Comparison of ENCODE assay signal across 23 cellular contexts in genomic region chr3:161231861-161232260, GRCh38. TPM values are rescaled to one million over a fixed set of nuclear protein-coding genes. Genes with fewer than 3 reads are reported as not detected.
DNase-seq lines count a peak whose midpoint lies in the region; ATAC-seq, FAIRE-seq and TF ChIP-seq lines count a peak whose summit lies in the region.
"Had no signal": no experiment of that assay in that cellular context is flagged by ENCODE, and none has a peak within 500 bp of the region (broad histone marks: within the 10 kb centered on the region; RNA-seq: fewer than 3 reads in every experiment).

No MANE protein-coding gene starts in this region.

- H3K9me3 ChIP-seq in mammary epithelial cell (replicated peaks; ENCODE audit: insufficient read depth, low read length) (no peaks in the 10 kb centered on the region), breast epithelium (no peaks in the 10 kb centered on the region), K562 (replicated peaks; ENCODE audit: control insufficient read depth, insufficient read depth, low read depth, low read length) (no peaks in the 10 kb centered on the region)

- no peak for TF ChIP-seq EP300 in K562 (IDR thresholded peaks at IDR 0.05; ENCODE audit: low read length)

- no peak for FAIRE-seq in K562 (lab: Jason Lieb, UNC)
- FAIRE-seq: G401.6, GM12891 had no signal

- in situ Hi-C loops in mammary epithelial cell (cut with MboI; ENCODE audit: low sequenced_read_pairs in 2 of 2) = no loop called here
- in situ Hi-C loops in K562 (cut with MboI) = loop anchor here (25.0 kb wide), 1 partner anchor 1020 kb away; no protein-coding TSS in a partner anchor

- DNase-seq in mammary epithelial cell (peak; percentile 62), breast epithelium (ENCODE audit: low spot score in 2 of 2) (no peak), M059J (ENCODE audit: low read depth) (peak; percentile 34), K562 (ENCODE audit: extremely low read depth in 1 of 4, low spot score in 3 of 4) (no peak), MV-4-11 (lab: John Stamatoyannopoulos, UW) (no peak), GDM1 (lab: John Stamatoyannopoulos, UW) (no peak), WTC11 (ENCODE audit: low spot score) (no peak)
- DNase-seq: 8988T, Calu3, H9, HFFc6, Karpas-422, NCI-H1105 treated with DMSO at 0.1 percent for 48 hours, NCI-H146, NCI-H1930, NCI-H2107, NCI-H524, NCI-H774, SHP77 had no signal

- intact Hi-C loops in mammary epithelial cell (cut with micrococcal nuclease) (no loop called here), breast epithelium (cut with DNase I; ENCODE audit: low total_unique reads) (no loop called here), K562 (cut with micrococcal nuclease) (no loop called here)

- no peaks in the 10 kb centered on the region for H3K27me3 Mint-ChIP-seq in WTC11 (ENCODE audit: low read depth)

- POLR2A ChIA-PET in K562 (lab: Yijun Ruan, JAX) (interaction anchor here (0.7 to 2.9 kb wide), 2 partner anchors 10 to 352 kb away, joined by 3 to 23 read pairs; partner anchors contain the start of gene NMD3), WTC11 (lab: Charles Lee) (no interaction called here)

- H3K9me3 Mint-ChIP-seq in WTC11 = no peaks in the 10 kb centered on the region
- H3K9me3 Mint-ChIP-seq: H9, HFFc6 had no signal

- H3K4me3 ChIP-seq in mammary epithelial cell (replicated peaks in 1 of 3; ENCODE audit: insufficient read depth in 1 of 3, low read depth in 2 of 3, low read length in 3 of 3) (no peak overlapping the region), breast epithelium (no peak overlapping the region), K562 (no peak overlapping the region)

- H3K36me3 ChIP-seq in mammary epithelial cell (ENCODE audit: insufficient read depth, low read length) (peaks cover 52% of the 10 kb centered on the region), breast epithelium (no peaks in the 10 kb centered on the region), K562 (ENCODE audit: control insufficient read depth, insufficient read depth, low read length) (peaks cover 96% of the 10 kb centered on the region)

- dilution Hi-C loops in mammary epithelial cell (cut with HindIII; ENCODE audit: low sequenced_read_pairs) = no loop called here

- H3K9me1 ChIP-seq in K562 (ENCODE audit: control insufficient read depth, insufficient read depth, low read length) = no peaks in the 10 kb centered on the region

- CTCF ChIA-PET in mammary epithelial cell (lab: Charles Lee; ENCODE audit: low non-redundant PET) = no interaction called here
- CTCF ChIA-PET in K562 (lab: Yijun Ruan, JAX; ENCODE audit: low intra/inter-chr PET ratio) = no interaction called here
- CTCF ChIA-PET in WTC11 (lab: Charles Lee) = no interaction called here

- BruUV-seq in mammary epithelial cell (replicated peaks; lab: Mats Ljungman, UMichigan) = no TSS peak
- BruUV-seq in K562 (replicated peaks; lab: Mats Ljungman, UMichigan) = no TSS peak

- H2AFZ ChIP-seq in mammary epithelial cell (ENCODE audit: low read depth, low read length) (no peak overlapping the region), K562 (ENCODE audit: low read depth, low read length) (no peak overlapping the region)

- H3K27ac ChIP-seq in mammary epithelial cell (ENCODE audit: insufficient read depth, low read depth, low read length) = no peak overlapping the region
- no peak overlapping the region for H3K27ac ChIP-seq in breast epithelium
- H3K27ac ChIP-seq in K562 (ENCODE audit: extremely low read depth, low read depth, low read length) = no peak overlapping the region
- H3K27ac ChIP-seq: HL-60 had no signal

- TF ChIP-seq POLR2A in breast epithelium (IDR thresholded peaks at IDR 0.05) (no peak), K562 (conservative IDR thresholded peaks at IDR 0.05) (no peak)

- H3K27me3 ChIP-seq in mammary epithelial cell (ENCODE audit: insufficient read depth, low read length) = no peaks in the 10 kb centered on the region
- no peaks in the 10 kb centered on the region for H3K27me3 ChIP-seq in breast epithelium
- H3K27me3 ChIP-seq in K562 (ENCODE audit: control insufficient read depth in 2 of 2, insufficient read depth in 2 of 2, low read length in 2 of 2) = no peaks in the 10 kb centered on the region

- no peak for TF ChIP-seq RAD21 in K562 (CRISPR knock-in tag; conservative IDR thresholded peaks at IDR 0.05 in 1 of 2, IDR thresholded peaks at IDR 0.05 in 1 of 2)

- peak; percentile 19; the same call in 2 of the 3 replicates for ATAC-seq in K562
- ATAC-seq in GM18502 (IDR thresholded peaks at IDR 0.05; ENCODE audit: poor library complexity, unreplicated experiment) = no peak
- ATAC-seq in WTC11 = no peak

- H3K4me2 ChIP-seq in mammary epithelial cell (ENCODE audit: insufficient read depth, low read depth, low read length) = no peak overlapping the region
- H3K4me2 ChIP-seq in K562 (ENCODE audit: insufficient read depth, low read length) = no peak overlapping the region

- no peaks in the 10 kb centered on the region for H3K4me1 Mint-ChIP-seq in WTC11
- H3K4me1 Mint-ChIP-seq: H9 had no signal

- no peak for TF ChIP-seq CTCF in mammary epithelial cell (conservative IDR thresholded peaks at IDR 0.05 in 1 of 2, IDR thresholded peaks at IDR 0.05 in 1 of 2; ENCODE audit: extremely low read depth in 1 of 2, insufficient read depth in 1 of 2, low read depth in 1 of 2, low read length in 2 of 2)
- TF ChIP-seq CTCF in breast epithelium (IDR thresholded peaks at IDR 0.05) = no peak
- no peak for TF ChIP-seq CTCF in K562 (IDR thresholded peaks at IDR 0.05 in 2 of 3, conservative IDR thresholded peaks at IDR 0.05 in 1 of 3; ENCODE audit: insufficient read depth in 2 of 3, low read depth in 1 of 3, low read length in 3 of 3)
- no peak for TF ChIP-seq CTCF in WTC11 (IDR thresholded peaks at IDR 0.05)

- H3K4me1 ChIP-seq in mammary epithelial cell (ENCODE audit: insufficient read depth, low read length) (peaks cover 21% of the 10 kb centered on the region), breast epithelium (no peaks in the 10 kb centered on the region), K562 (replicated peaks in 1 of 2; ENCODE audit: control insufficient read depth in 2 of 2, insufficient read depth in 2 of 2, low read length in 2 of 2) (no peaks in the 10 kb centered on the region; a peak in 1 of 5 replicates)

- no peak overlapping the region for H3K4me3 Mint-ChIP-seq in WTC11
- H3K4me3 Mint-ChIP-seq: H9, HFFc6 had no signal

- H3K9ac ChIP-seq in mammary epithelial cell (ENCODE audit: insufficient read depth, low read length) (no peak overlapping the region), K562 (ENCODE audit: insufficient read depth in 1 of 2, low read depth in 2 of 2, low read length in 2 of 2) (no peak overlapping the region)

- peaks cover 28% of the 10 kb centered on the region for H3K36me3 Mint-ChIP-seq in WTC11

- H3K79me2 ChIP-seq in mammary epithelial cell (ENCODE audit: insufficient read depth, low read length) = peaks cover 91% of the 10 kb centered on the region
- H3K79me2 ChIP-seq in K562 (ENCODE audit: control insufficient read depth, insufficient read depth, low read length) = peaks cover 82% of the 10 kb centered on the region

- no peak overlapping the region for H3K27ac Mint-ChIP-seq in WTC11
- H3K27ac Mint-ChIP-seq: H9, HFFc6 had no signal

- 79% methylated on average over 2 of the region's 2 CpGs for WGBS in mammary epithelial cell (ENCODE audit: low coverage, missing lambda C conversion rate)
- 90% methylated on average over 2 of the region's 2 CpGs for WGBS in K562 (ENCODE audit: insufficient coverage, low coverage, missing lambda C conversion rate)

- H4K20me1 ChIP-seq in mammary epithelial cell (ENCODE audit: insufficient read depth, low read length) (no peaks in the 10 kb centered on the region), K562 (replicated peaks; ENCODE audit: control insufficient read depth, insufficient read depth, low read length) (peaks cover 3% of the 10 kb centered on the region; the same call in 1 of the 2 replicates)

TF ChIP-seq in K562, 482 proteins besides CTCF, POLR2A, EP300 and RAD21:
- TF ChIP-seq NR2C2 (CRISPR knock-in tag; IDR thresholded peaks at IDR 0.05) (no peak), NR2C2 (tag; IDR thresholded peaks at IDR 0.05) (no peak), NFE2L1 (tag; IDR thresholded peaks at IDR 0.05; ENCODE audit: borderline replicate concordance, low read depth) (0 out of 2 replicates have a peak, but pooled peaks have one; percentile 10), ZNF316 (IDR thresholded peaks at IDR 0.05) (peak; percentile 23; the same call in 1 of the 2 replicates)

TF ChIP-seq in WTC11, 78 proteins besides CTCF, POLR2A, EP300 and RAD21 (continues in another document):
- TF ChIP-seq ZNF219 (CRISPR knock-in tag; IDR thresholded peaks at IDR 0.05; ENCODE audit: borderline replicate concordance) = no peak

RNA-seq across cellular contexts. Expression of gene NMD3, which starts 10.8 kb away (rescaled TPM):
- total RNA-seq in mammary epithelial cell (100 to 1,000 TPM in 1 of 2 donors, 10 to 100 TPM in 1; 74.4 to 112 TPM), breast epithelium (10 to 100 TPM; 53.3 to 69.7 (median 56.0) TPM), K562 (2014; rRNA removed) (60.3 and 63.5 TPM in 2 replicates), K562 (2014; rRNA removed; fragmentation: Illumina TruSeq; extraction: Trizol) (121 and 133 TPM in 2 replicates), K562 (2015; rRNA removed; fragmentation: Illumina TruSeq; extraction: Trizol) (69.0 and 77.0 TPM in 2 replicates), K562 (2021) (105 and 111 TPM in 2 replicates), WTC11 (2021) (53.3 to 56.3 TPM (median 54.5 TPM) in 3 replicates)
- polyA plus RNA-seq in mammary epithelial cell (41.0 TPM), K562 (2011; rRNA removed) (107 and 129 TPM in 2 replicates), K562 (2014; fragmentation: Illumina TruSeq; extraction: Trizol) (96.9 and 100 TPM in 2 replicates), K562 (2014; fragmentation: Nextera tagmentation; extraction: Ambion mirVana) (100 to 1,000 TPM; 147 to 178 TPM), K562 (2014; rRNA removed) (63.6 and 73.9 TPM in 2 replicates)
- polyA minus RNA-seq in mammary epithelial cell = 58.4 TPM
- 43.6 and 64.4 TPM in 2 replicates for total RNA-seq in M059J (2014; rRNA removed; shearing (Covaris generic))
- total RNA-seq in K562 (2011; cell fraction: chromatin; rRNA removed; ENCODE audit: low replicate concordance) = 58.4 and 103 TPM in 2 replicates
- 37.9 and 41.5 TPM in 2 replicates for total RNA-seq in K562 (2011; cell fraction: nucleolus; rRNA removed)
- 45.5 and 54.7 TPM in 2 replicates for total RNA-seq in K562 (2011; cell fraction: nucleoplasm; rRNA removed)
- polyA plus RNA-seq in K562 (2011; cell fraction: cytosol; rRNA removed) = 25.1 and 41.6 TPM in 2 replicates
- 39.7 and 55.4 TPM in 2 replicates for polyA plus RNA-seq in K562 (2011; cell fraction: nucleus; rRNA removed)
- polyA plus RNA-seq in K562 (2012) = 73.3 and 75.3 TPM in 2 replicates
- polyA minus RNA-seq in K562 (2011; rRNA and poly(A)+ RNA removed) = 248 and 292 TPM in 2 replicates
- 69.3 and 87.1 TPM in 2 replicates for polyA minus RNA-seq in K562 (2011; cell fraction: cytosol; rRNA and poly(A)+ RNA removed)
- polyA minus RNA-seq in K562 (2011; cell fraction: nucleus; rRNA and poly(A)+ RNA removed) = 50.4 and 91.6 TPM in 2 replicates

Comparison
In these comparisons a context has a peak if more than half of its experiments do, and no peak if none do; other contexts are left out.
1. DNase-seq: peak in mammary epithelial cell (single experiment) and M059J (single experiment); none in breast epithelium (0 of 2), K562 (0 of 4), MV-4-11 (single experiment), GDM1 (single experiment) and WTC11 (single experiment).